20 cellular contexts compared by ENCODE assay signal in genomic region chr14:97710726-97711125, GRCh38.
"Had no signal": no experiment of that assay in that cellular context is flagged by ENCODE, and none has a peak within 500 bp of the region (broad histone marks: within the 10 kb centered on the region; RNA-seq: fewer than 3 reads in every experiment).

No MANE protein-coding gene starts in this region.

- H3K9me3 Mint-ChIP-seq: endodermal cell, neural progenitor cell had no signal

- H3K9me3 ChIP-seq: body of pancreas, left ventricle myocardium inferior, thyroid gland had no signal

- H3K4me1 ChIP-seq: body of pancreas, left ventricle myocardium inferior, neural progenitor cell, thyroid gland had no signal

- H3K27me3 ChIP-seq: body of pancreas, neural progenitor cell, thyroid gland had no signal

- H2AFZ ChIP-seq: neural progenitor cell had no signal

- H3K4me3 ChIP-seq: body of pancreas, dorsolateral prefrontal cortex, left ventricle myocardium inferior, neural progenitor cell, thyroid gland had no signal

- H3K27ac Mint-ChIP-seq: activated B cell treated with CpG ODN at 0.5 μM for 24 hours; activated naive CD4-positive, alpha-beta T cell treated with anti-CD3 and anti-CD28 coated beads, Interleukin-2, amount 10 ng/mL, durations not matched to agents 7 days and 5 days; endodermal cell; neural progenitor cell; progenitor cell of endocrine pancreas had no signal

- DNase-seq: activated B cell treated with CpG ODN at 0.5 μM for 24 hours; activated CD4-positive, alpha-beta T cell treated with anti-CD3 and anti-CD28 coated beads, Interleukin-2, amount 50 U/mL, for 1 hour; activated CD8-positive, alpha-beta memory T cell treated with anti-CD3 and anti-CD28 coated beads, Interleukin-2, amount 50 U/mL, for 48 hours; activated effector memory CD4-positive, alpha-beta T cell treated with Interleukin-2 at 50 U/mL for 16 hours; activated naive CD4-positive, alpha-beta T cell treated with anti-CD3 and anti-CD28 coated beads, Interleukin-2, amount 10 ng/mL, durations not matched to agents 7 days and 5 days; activated T-cell treated with anti-CD3 and anti-CD28 coated beads, Interleukin-2, amount 50 U/mL, for 48 hours; body of pancreas; caudate nucleus; dorsolateral prefrontal cortex; endodermal cell; kidney glomerular epithelial cell; left ventricle myocardium inferior; mammary epithelial cell; midbrain; stimulated activated CD4-positive, alpha-beta T cell treated with anti-CD3 and anti-CD28 coated beads, Interleukin-2, amount 100 ng/mL, for 24 hours; stimulated activated naive CD4-positive, alpha-beta T cell treated with Interleukin-2 at 50 U/mL for 16 hours; T-helper 9 cell; thyroid gland had no signal

- H3K4me2 ChIP-seq: neural progenitor cell had no signal

- H3K36me3 ChIP-seq: left ventricle myocardium inferior, neural progenitor cell, thyroid gland had no signal

- H3K36me3 Mint-ChIP-seq: neural progenitor cell had no signal

- H3K27me3 Mint-ChIP-seq: activated B cell treated with CpG ODN at 0.5 μM for 24 hours; activated naive CD4-positive, alpha-beta T cell treated with anti-CD3 and anti-CD28 coated beads, Interleukin-2, amount 10 ng/mL, durations not matched to agents 7 days and 5 days had no signal

- H3K27ac ChIP-seq: body of pancreas, dorsolateral prefrontal cortex, left ventricle myocardium inferior, neural progenitor cell, thyroid gland had no signal

- ATAC-seq: body of pancreas had no signal

- H3K4me1 Mint-ChIP-seq: activated B cell treated with CpG ODN at 0.5 μM for 24 hours, neural progenitor cell had no signal

- H3K4me3 Mint-ChIP-seq: activated B cell treated with CpG ODN at 0.5 μM for 24 hours; activated naive CD4-positive, alpha-beta T cell treated with anti-CD3 and anti-CD28 coated beads, Interleukin-2, amount 10 ng/mL, durations not matched to agents 7 days and 5 days; endodermal cell; neural progenitor cell had no signal
